8 cellular contexts compared by ENCODE assay signal in genomic region chr5:95959051-95959963, GRCh38. TPM values are rescaled to one million over a fixed set of nuclear protein-coding genes. Genes with fewer than 3 reads are reported as not detected.
DNase-seq lines count a peak whose midpoint lies in the region; ATAC-seq and TF ChIP-seq lines count a peak whose summit lies in the region.

No MANE protein-coding gene starts in this region.

- H3K9me2 ChIP-seq in hepatocyte (replicated peaks; ENCODE audit: insufficient read depth) = no peaks in the 10 kb centered on the region

- no peak for ATAC-seq in activated B cell treated with CpG ODN at 0.5 μM for 24 hours (ENCODE audit: low read depth)
- ATAC-seq in HG03135 (IDR thresholded peaks at IDR 0.05; ENCODE audit: unreplicated experiment) = no peak
- no peak for ATAC-seq in GM18519 (IDR thresholded peaks at IDR 0.05; ENCODE audit: low FRiP score, unreplicated experiment)

- 51% methylated on average over 10 of the region's 10 CpGs for WGBS in hepatocyte (ENCODE audit: low lambda C conversion rate, missing lambda C conversion rate)

- H3K4me1 ChIP-seq in hepatocyte (ENCODE audit: insufficient read depth) (peaks cover 24% of the 10 kb centered on the region), skeletal muscle satellite cell (ENCODE audit: control insufficient read depth, insufficient read depth, low read length) (peaks cover 40% of the 10 kb centered on the region)

- peaks cover 57% of the 10 kb centered on the region for H3K4me1 Mint-ChIP-seq in activated B cell treated with CpG ODN at 0.5 μM for 24 hours

- H3K36me3 ChIP-seq in hepatocyte (replicated peaks; ENCODE audit: insufficient read depth, low read depth) (no peaks in the 10 kb centered on the region), skeletal muscle satellite cell (ENCODE audit: insufficient read depth, low read length) (peaks cover 49% of the 10 kb centered on the region)

- no peaks in the 10 kb centered on the region for H3K27me3 ChIP-seq in hepatocyte
- no peaks in the 10 kb centered on the region for H3K27me3 ChIP-seq in skeletal muscle satellite cell (ENCODE audit: control insufficient read depth, insufficient read depth, low read length)

- H3K9me3 ChIP-seq in hepatocyte (ENCODE audit: low read depth) = no peaks in the 10 kb centered on the region
- H3K9me3 ChIP-seq in skeletal muscle satellite cell (replicated peaks; ENCODE audit: low read length) = no peaks in the 10 kb centered on the region

- CTCF ChIA-PET in activated B cell treated with CpG ODN at 0.5 μM for 24 hours (lab: Charles Lee) = interaction anchor here (2.4 kb wide), 1 partner anchor 378 kb away, joined by 16 read pairs; no protein-coding TSS in a partner anchor

- DNase-seq in GM20000 (ENCODE audit: low spot score) (peak; percentile 15), activated B cell treated with CpG ODN at 0.5 μM for 24 hours (no peak), hepatocyte (ENCODE audit: low spot score) (peak; percentile 27), NCI-H128 (lab: John Stamatoyannopoulos, UW; ENCODE audit: unreplicated experiment) (no peak)
- DNase-seq in NK-92 treated with Interleukin-12 subunit alpha and Interleukin-12 subunit beta, amount 100 ng/mL, for 24 hours (lab: John Stamatoyannopoulos, UW) = no peak

- TF ChIP-seq CTCF in GM20000 (IDR thresholded peaks at IDR 0.05; ENCODE audit: extremely low read depth, missing control alignments) (no peak), activated B cell treated with CpG ODN at 0.5 μM for 24 hours (IDR thresholded peaks at IDR 0.05) (no peak), hepatocyte (IDR thresholded peaks at IDR 0.05; ENCODE audit: poor library complexity) (no peak)

- peaks cover 58% of the 10 kb centered on the region for H4K20me1 ChIP-seq in hepatocyte (ENCODE audit: insufficient read depth, poor library complexity, severe bottlenecking)

- H3K4me2 ChIP-seq in hepatocyte (peak overlapping the region; percentile 83), skeletal muscle satellite cell (ENCODE audit: low read length) (peak overlapping the region; percentile 93)

- peak overlapping the region; percentile 97 for H3K27ac ChIP-seq in hepatocyte

- H3K27me3 Mint-ChIP-seq in activated B cell treated with CpG ODN at 0.5 μM for 24 hours = no peaks in the 10 kb centered on the region

- POLR2A ChIA-PET in activated B cell treated with CpG ODN at 0.5 μM for 24 hours (lab: Charles Lee) = interaction anchor here (0.6 to 3.8 kb wide), 3 partner anchors 27 to 34 kb away, joined by 5 to 17 read pairs (median 8); no protein-coding TSS in a partner anchor

- peaks cover 66% of the 10 kb centered on the region for H3K79me2 ChIP-seq in hepatocyte

- H3K9me3 Mint-ChIP-seq in activated B cell treated with CpG ODN at 0.5 μM for 24 hours = no peaks in the 10 kb centered on the region

- H3K4me3 ChIP-seq in hepatocyte = peak overlapping the region; percentile 80
- H3K4me3 ChIP-seq in skeletal muscle satellite cell (ENCODE audit: low read length) = peak overlapping the region; percentile 99

- peak overlapping the region; percentile 99 for H3K4me3 Mint-ChIP-seq in activated B cell treated with CpG ODN at 0.5 μM for 24 hours

- H3K36me3 Mint-ChIP-seq in activated B cell treated with CpG ODN at 0.5 μM for 24 hours (ENCODE audit: low read depth) = peaks cover 41% of the 10 kb centered on the region

- intact Hi-C loops in activated B cell treated with CpG ODN at 0.5 μM for 24 hours (cut with micrococcal nuclease) = no loop called here

- H3K9ac ChIP-seq in skeletal muscle satellite cell (ENCODE audit: low read depth, low read length) = peak overlapping the region; percentile 98

- no peak overlapping the region for H2AFZ ChIP-seq in hepatocyte

- H3K27ac Mint-ChIP-seq in activated B cell treated with CpG ODN at 0.5 μM for 24 hours = peak overlapping the region; percentile 2

RNA-seq across cellular contexts. Expression of gene ELL2, which starts 2.3 kb away (rescaled TPM):
- total RNA-seq in activated B cell treated with CpG ODN at 0.5 μM for 24 hours = 52.9 and 56.0 TPM in 2 replicates
- total RNA-seq in hepatocyte = 51.1 and 56.0 TPM in 2 replicates
- 31.9 and 34.6 TPM in 2 replicates for polyA plus RNA-seq in hepatocyte
- total RNA-seq in skeletal muscle satellite cell (2012; rRNA removed) = 76.7 and 81.9 TPM in 2 replicates

Comparison
In these comparisons a context has a peak if more than half of its experiments do, and no peak if none do; other contexts are left out.
1. DNase-seq: peak in GM20000 (single experiment) and hepatocyte (single experiment); none in activated B cell treated with CpG ODN at 0.5 μM for 24 hours (single experiment), NK-92 treated with Interleukin-12 subunit alpha and Interleukin-12 subunit beta, amount 100 ng/mL, for 24 hours (single experiment) and NCI-H128 (single experiment).